ENCODE assay signal across 8 cellular contexts in the genomic region with DNA sequence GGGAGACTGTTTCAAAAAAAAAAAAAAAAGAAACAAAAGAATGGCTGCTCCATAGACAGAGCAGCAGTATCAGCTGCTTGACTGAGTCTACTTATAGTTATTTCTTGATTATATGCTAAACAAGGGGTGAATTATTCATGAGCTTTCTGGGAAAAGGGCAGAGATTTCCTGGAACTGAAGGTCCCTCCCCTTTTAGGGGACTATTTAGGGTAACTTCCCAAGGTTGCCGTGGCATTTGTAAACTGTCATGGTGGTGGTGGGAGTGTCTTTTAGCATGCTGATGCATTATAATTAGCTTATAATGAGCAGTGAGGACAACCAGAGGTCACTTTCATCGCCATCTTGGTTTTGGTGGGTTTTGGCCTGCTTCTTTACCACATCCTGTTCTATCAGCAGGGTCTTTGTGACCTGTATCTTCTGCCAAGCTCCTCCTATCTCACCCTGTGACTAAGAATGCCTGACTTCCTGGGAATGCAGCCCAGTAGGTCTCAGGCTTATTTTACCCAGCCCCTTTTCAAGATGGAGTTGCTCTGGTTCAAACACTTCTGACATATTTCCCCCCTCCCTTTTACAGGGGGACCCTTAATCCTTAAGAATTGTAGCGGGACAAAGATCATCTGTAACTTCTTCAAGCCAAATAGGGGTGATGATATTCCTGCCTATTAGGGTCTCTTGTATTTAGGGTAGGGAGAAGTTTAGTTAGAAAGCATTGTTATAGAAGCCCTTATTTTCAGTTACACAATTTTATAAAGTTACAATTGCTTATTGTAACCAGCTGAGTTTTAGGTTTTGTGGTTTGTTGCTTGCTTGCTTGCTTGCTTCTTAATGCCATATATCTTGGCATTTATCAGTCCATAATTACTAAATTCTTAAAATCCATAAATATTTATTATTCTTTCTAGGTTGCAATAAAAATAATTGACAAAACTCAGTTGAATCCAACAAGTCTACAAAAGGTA. TPM values are rescaled to one million over a fixed set of nuclear protein-coding genes. Genes with fewer than 3 reads are reported as not detected.
DNase-seq lines count a peak whose midpoint lies in the region; ATAC-seq, FAIRE-seq and TF ChIP-seq lines count a peak whose summit lies in the region.

No MANE protein-coding gene starts in this region.

- H3K27me3 Mint-ChIP-seq in natural killer cell (ENCODE audit: low read depth in 2 of 2), result no peaks in the 10 kb centered on the region

- peak in 1 of 2 experiments; percentile 61; a peak in 2 of 4 replicates for TF ChIP-seq RAD21 in K562 (CRISPR knock-in tag; conservative IDR thresholded peaks at IDR 0.05 in 1 of 2, IDR thresholded peaks at IDR 0.05 in 1 of 2)

- CTCF ChIA-PET in PC-3 (lab: Charles Lee) (no interaction called here), K562 (lab: Yijun Ruan, JAX; ENCODE audit: low intra/inter-chr PET ratio) (interaction anchor here (0.7 kb wide), 1 partner anchor 22 kb away, joined by 5 read pairs; no protein-coding TSS in a partner anchor)

- H3K9me1 ChIP-seq in K562 (ENCODE audit: control insufficient read depth, insufficient read depth, low read length), result no peaks in the 10 kb centered on the region

- TF ChIP-seq EP300 in K562 (IDR thresholded peaks at IDR 0.05; ENCODE audit: low read length), result peak; percentile 50; the same call in 1 of the 2 replicates

- H4K20me1 ChIP-seq in PC-3 (ENCODE audit: low read length) (peaks cover 9% of the 10 kb centered on the region), K562 (replicated peaks; ENCODE audit: control insufficient read depth, insufficient read depth, low read length) (no peaks in the 10 kb centered on the region)

- H3K4me2 ChIP-seq in PC-3 (ENCODE audit: low read length) (no peak overlapping the region), K562 (ENCODE audit: insufficient read depth, low read length) (no peak overlapping the region; the same call in 1 of the 2 replicates)

- H2AFZ ChIP-seq in PC-3 (ENCODE audit: low read length) (no peak overlapping the region), K562 (ENCODE audit: low read depth, low read length) (0 out of 2 replicates have a peak overlapping the region, but pooled peaks have one; percentile 26)

- H3K36me3 ChIP-seq in PC-3 (ENCODE audit: low read depth, low read length) (peaks cover 10% of the 10 kb centered on the region; the same call in 1 of the 2 replicates), K562 (ENCODE audit: control insufficient read depth, insufficient read depth, low read length) (peaks cover 37% of the 10 kb centered on the region; the same call in 2 of the 3 replicates)

- in situ Hi-C loops in K562 (cut with MboI), result no loop called here

- POLR2A ChIA-PET in PC-3 (lab: Charles Lee; ENCODE audit: unreplicated experiment), result no interaction called here
- POLR2A ChIA-PET in K562 (lab: Yijun Ruan, JAX), result interaction anchor here (0.9 to 2.7 kb wide), 7 partner anchors 8 to 91 kb away, joined by 3 to 15 read pairs (median 4); no protein-coding TSS in a partner anchor

- peak; percentile 50; the same call in 1 of the 2 replicates for TF ChIP-seq POLR2A in K562 (conservative IDR thresholded peaks at IDR 0.05)

- H3K4me3 Mint-ChIP-seq in natural killer cell, result no peak overlapping the region

- no TSS peak for BruUV-seq in PC-3 (replicated peaks; lab: Mats Ljungman, UMichigan)
- no TSS peak for BruUV-seq in K562 (replicated peaks; lab: Mats Ljungman, UMichigan)

- no peak for TF ChIP-seq CTCF in PC-3 (conservative IDR thresholded peaks at IDR 0.05; ENCODE audit: low read depth, low read length)
- TF ChIP-seq CTCF in K562 (IDR thresholded peaks at IDR 0.05 in 2 of 3, conservative IDR thresholded peaks at IDR 0.05 in 1 of 3; ENCODE audit: insufficient read depth in 2 of 3, low read depth in 1 of 3, low read length in 3 of 3), result no peak
- no peak for TF ChIP-seq CTCF in natural killer cell (IDR thresholded peaks at IDR 0.05)

- H3K36me3 Mint-ChIP-seq in natural killer cell, result no peaks in the 10 kb centered on the region

- H3K27me3 ChIP-seq in PC-3 (ENCODE audit: low read length) (no peaks in the 10 kb centered on the region), K562 (ENCODE audit: control insufficient read depth in 2 of 2, insufficient read depth in 2 of 2, low read length in 2 of 2) (no peaks in the 10 kb centered on the region)

- H3K4me1 Mint-ChIP-seq in natural killer cell, result peaks cover 55 to 56% of the 10 kb centered on the region in 2 donors

- intact Hi-C loops in PC-3 (cut with micrococcal nuclease), result no loop called here
- intact Hi-C loops in K562 (cut with micrococcal nuclease), result loop anchor here (5.0 kb wide), 1 partner anchor 35 kb away; no protein-coding TSS in a partner anchor
- intact Hi-C loops in natural killer cell (cut with micrococcal nuclease), result loop anchor here (5.0 kb wide), 1 partner anchor 40 kb away; a partner anchor contains a TSS
- intact Hi-C loops in sciatic nerve (cut with DNase I), result no loop called here

- H3K79me2 ChIP-seq in PC-3 (ENCODE audit: low read length), result peaks cover 84% of the 10 kb centered on the region
- peaks cover 86% of the 10 kb centered on the region for H3K79me2 ChIP-seq in K562 (ENCODE audit: control insufficient read depth, insufficient read depth, low read length)

- ATAC-seq in PC-3, result peak; percentile 37; the same call in 1 of the 2 replicates
- ATAC-seq in K562, result peak; percentile 87
- peak; percentile 45 to 73 (median 66) for ATAC-seq in natural killer cell
- ATAC-seq in HG02870 (IDR thresholded peaks at IDR 0.05; ENCODE audit: unreplicated experiment), result no peak
- ATAC-seq in sciatic nerve, result no peak

- peak overlapping the region; percentile 76 to 87 for H3K27ac Mint-ChIP-seq in natural killer cell

- H3K9me2 ChIP-seq in PC-3 (replicated peaks; ENCODE audit: low read length), result no peaks in the 10 kb centered on the region

- H3K27ac ChIP-seq in PC-3 (ENCODE audit: low read length), result no peak overlapping the region
- peak overlapping the region; percentile 79 for H3K27ac ChIP-seq in K562 (ENCODE audit: extremely low read depth, low read depth, low read length)

- H3K9ac ChIP-seq in PC-3 (ENCODE audit: low read length), result no peak overlapping the region
- H3K9ac ChIP-seq in K562 (ENCODE audit: insufficient read depth in 1 of 2, low read depth in 2 of 2, low read length in 2 of 2), result peak overlapping the region in 1 of 2 experiments; percentile 50; a peak in 2 of 4 replicates

- H3K9me3 Mint-ChIP-seq in natural killer cell, result no peaks in the 10 kb centered on the region

- no peaks in the 10 kb centered on the region for H3K9me3 ChIP-seq in PC-3 (ENCODE audit: low read length)
- H3K9me3 ChIP-seq in K562 (replicated peaks; ENCODE audit: control insufficient read depth, insufficient read depth, low read depth, low read length), result no peaks in the 10 kb centered on the region

- peak; percentile 99 for FAIRE-seq in K562 (lab: Jason Lieb, UNC)

- H3K4me3 ChIP-seq in PC-3 (ENCODE audit: low read length), result no peak overlapping the region
- H3K4me3 ChIP-seq in K562, result no peak overlapping the region

- 0% methylated on average over 3 of the region's 3 CpGs for WGBS in K562 (ENCODE audit: insufficient coverage, low coverage, missing lambda C conversion rate)

- H3F3A ChIP-seq in PC-3 (ENCODE audit: low read length, unreplicated experiment), result no peaks in the 10 kb centered on the region

- DNase-seq in Daoy (ENCODE audit: low read depth), result peak; percentile 93
- peak; percentile 52 for DNase-seq in PC-3
- DNase-seq in K562 (ENCODE audit: extremely low read depth in 1 of 4, low spot score in 3 of 4), result peak; percentile 31 to 92 (median 50)
- DNase-seq in natural killer cell, result no peak
- DNase-seq in NCI-H2171 (lab: John Stamatoyannopoulos, UW), result no peak
- DNase-seq in NCI-H187 treated with DMSO at 0.1 percent for 48 hours (lab: John Stamatoyannopoulos, UW), result no peak
- DNase-seq in sciatic nerve (ENCODE audit: low spot score), result no peak

- H3K4me1 ChIP-seq in PC-3 (ENCODE audit: insufficient read depth, low read length), result peaks cover 12% of the 10 kb centered on the region
- peaks cover 3 to 30% of the 10 kb centered on the region in 2 experiments for H3K4me1 ChIP-seq in K562 (replicated peaks in 1 of 2; ENCODE audit: control insufficient read depth in 2 of 2, insufficient read depth in 2 of 2, low read length in 2 of 2)

TF ChIP-seq in K562, 482 proteins besides CTCF, POLR2A, EP300 and RAD21 (continues in another document):
- no peak for TF ChIP-seq RBM15 (IDR thresholded peaks at IDR 0.05; ENCODE audit: insufficient read depth, low read length)
- peak; percentile 98 for TF ChIP-seq ELF2 (CRISPR knock-in tag; IDR thresholded peaks at IDR 0.05)
- peak; percentile 100 for TF ChIP-seq HDAC8 (tag; IDR thresholded peaks at IDR 0.05)
- TF ChIP-seq ZNF717 (CRISPR knock-in tag; IDR thresholded peaks at IDR 0.05), result peak; percentile 94

RNA-seq across cellular contexts. Expression of a gene that starts 42.5 kb away (rescaled TPM):
- 61.6 and 64.8 TPM in 2 replicates for total RNA-seq in Daoy (2014; rRNA removed; shearing (Covaris generic))
- total RNA-seq in PC-3 (2014; rRNA removed), result 69.9 and 73.4 TPM in 2 replicates
- total RNA-seq in K562 (2011; cell fraction: chromatin; rRNA removed; ENCODE audit: low replicate concordance), result 157 and 305 TPM in 2 replicates
- 86.7 and 110 TPM in 2 replicates for total RNA-seq in K562 (2011; cell fraction: nucleolus; rRNA removed)
- total RNA-seq in K562 (2011; cell fraction: nucleoplasm; rRNA removed), result 139 and 215 TPM in 2 replicates
- total RNA-seq in K562 (2014; rRNA removed), result 47.9 and 49.5 TPM in 2 replicates
- total RNA-seq in K562 (2014; rRNA removed; fragmentation: Illumina TruSeq; extraction: Trizol), result 57.5 and 60.4 TPM in 2 replicates
- total RNA-seq in K562 (2015; rRNA removed; fragmentation: Illumina TruSeq; extraction: Trizol), result 52.1 and 56.3 TPM in 2 replicates
- 54.1 and 63.1 TPM in 2 replicates for total RNA-seq in K562 (2021)
- 60.7 and 68.7 TPM in 2 replicates for polyA plus RNA-seq in K562 (2011; rRNA removed)
- polyA plus RNA-seq in K562 (2011; cell fraction: cytosol; rRNA removed), result 29.4 and 31.3 TPM in 2 replicates
- polyA plus RNA-seq in K562 (2011; cell fraction: nucleus; rRNA removed), result 59.4 and 59.9 TPM in 2 replicates
- polyA plus RNA-seq in K562 (2012), result 41.6 and 49.0 TPM in 2 replicates
- polyA plus RNA-seq in K562 (2014; fragmentation: Illumina TruSeq; extraction: Trizol), result 54.9 and 65.3 TPM in 2 replicates
- polyA plus RNA-seq in K562 (2014; fragmentation: Nextera tagmentation; extraction: Ambion mirVana), result 10 to 100 TPM; 10.1 to 18.2 TPM
- polyA plus RNA-seq in K562 (2014; rRNA removed), result 53.2 and 55.1 TPM in 2 replicates
- polyA minus RNA-seq in K562 (2011; rRNA and poly(A)+ RNA removed), result 95.3 and 99.4 TPM in 2 replicates
- polyA minus RNA-seq in K562 (2011; cell fraction: cytosol; rRNA and poly(A)+ RNA removed), result 20.8 and 26.0 TPM in 2 replicates
- polyA minus RNA-seq in K562 (2011; cell fraction: nucleus; rRNA and poly(A)+ RNA removed), result 54.3 and 101 TPM in 2 replicates
- 100 to 1,000 TPM; 138 to 167 (median 152) TPM for total RNA-seq in natural killer cell
- 104 TPM for total RNA-seq in sciatic nerve

Comparison
In these comparisons a context has a peak if more than half of its experiments do, and no peak if none do; other contexts are left out.
1. DNase-seq: peak in Daoy (single experiment), PC-3 (single experiment) and K562 (4 of 4); none in natural killer cell (single experiment), NCI-H2171 (single experiment), NCI-H187 treated with DMSO at 0.1 percent for 48 hours (single experiment) and sciatic nerve (single experiment).
2. ATAC-seq: peak in PC-3 (single experiment), K562 (single experiment) and natural killer cell (3 of 3); none in HG02870 (single experiment) and sciatic nerve (single experiment).
3. intact Hi-C loops: an anchor here in K562 (5.0 kb wide) and natural killer cell (5.0 kb wide); none called in PC-3 and sciatic nerve.